10 cellular contexts compared by ENCODE assay signal in genomic region chr13:21579754-21580316, GRCh38. TPM values are rescaled to one million over a fixed set of nuclear protein-coding genes. Genes with fewer than 3 reads are reported as not detected.
A peak's percentile ranks its signal among the peaks of the same experiment; 100 is the strongest.
DNase-seq lines count a peak whose midpoint lies in the region; ATAC-seq, FAIRE-seq and TF ChIP-seq lines count a peak whose summit lies in the region.
"Had no signal": no experiment of that assay in that cellular context is flagged by ENCODE, and none has a peak within 500 bp of the region (broad histone marks: within the 10 kb centered on the region; RNA-seq: fewer than 3 reads in every experiment).

No MANE protein-coding gene starts in this region.

- peak in 1 of 2 donors; percentile 14 for DNase-seq in activated T-cell treated with anti-CD3 and anti-CD28 coated beads, Interleukin-2, amount 50 U/mL, for 72 hours
- no peak for DNase-seq in activated T-cell treated with anti-CD3 and anti-CD28 coated beads, Interleukin-2, amount 50 U/mL, for 1 hour
- no peak for DNase-seq in T-helper 17 cell
- DNase-seq in stimulated activated naive B cell treated with anti-CD40 and anti-IgM and Interleukin-4, amounts not matched to agents 10 μg/mL and 1 μg/mL and 100 μg/mL, for 72 hours, result no peak
- DNase-seq in HTR-8/SVneo (ENCODE audit: insufficient read length, low spot score), result no peak
- DNase-seq in osteocyte (ENCODE audit: extremely low spot score, unreplicated experiment), result no peak
- no peak for DNase-seq in DMS114 treated with DMSO at 0.1 percent for 48 hours (lab: John Stamatoyannopoulos, UW; ENCODE audit: unreplicated experiment)
- DNase-seq: NCI-H2107 had no signal

- peaks cover 3 to 4% of the 10 kb centered on the region in 2 donors for H3K9me3 Mint-ChIP-seq in activated T-cell treated with anti-CD3 and anti-CD28 coated beads, Interleukin-2, amount 50 U/mL, for 72 hours
- peaks cover 3 to 5% of the 10 kb centered on the region in 2 donors for H3K9me3 Mint-ChIP-seq in stimulated activated naive B cell treated with anti-CD40 and anti-IgM and Interleukin-4, amounts not matched to agents 10 μg/mL and 1 μg/mL and 100 μg/mL, for 72 hours
- H3K9me3 Mint-ChIP-seq in osteocyte (ENCODE audit: unreplicated experiment), result peaks cover 8% of the 10 kb centered on the region

- H3K36me3 Mint-ChIP-seq in activated T-cell treated with anti-CD3 and anti-CD28 coated beads, Interleukin-2, amount 50 U/mL, for 72 hours (ENCODE audit: insufficient read depth in 2 of 2), result peaks cover 7 to 13% of the 10 kb centered on the region in 2 donors
- H3K36me3 Mint-ChIP-seq in T-helper 17 cell (ENCODE audit: low read depth) (peaks cover 2% of the 10 kb centered on the region), osteocyte (ENCODE audit: unreplicated experiment) (peaks cover 4% of the 10 kb centered on the region)
- H3K36me3 Mint-ChIP-seq in stimulated activated naive B cell treated with anti-CD40 and anti-IgM and Interleukin-4, amounts not matched to agents 10 μg/mL and 1 μg/mL and 100 μg/mL, for 72 hours, result peaks cover 7 to 10% of the 10 kb centered on the region in 2 donors

- peak overlapping the region; percentile 26 for H3K27ac Mint-ChIP-seq in activated T-cell treated with anti-CD3 and anti-CD28 coated beads, Interleukin-2, amount 50 U/mL, for 72 hours
- H3K27ac Mint-ChIP-seq in T-helper 17 cell (no peak overlapping the region), osteocyte (ENCODE audit: unreplicated experiment) (no peak overlapping the region)
- no peak overlapping the region for H3K27ac Mint-ChIP-seq in stimulated activated naive B cell treated with anti-CD40 and anti-IgM and Interleukin-4, amounts not matched to agents 10 μg/mL and 1 μg/mL and 100 μg/mL, for 72 hours
- H3K27ac Mint-ChIP-seq: activated naive CD8-positive, alpha-beta T cell had no signal

- TF ChIP-seq CTCF in osteocyte (IDR thresholded peaks at IDR 0.05), result no peak

- ATAC-seq in activated T-cell treated with anti-CD3 and anti-CD28 coated beads, Interleukin-2, amount 50 U/mL, for 72 hours (replicated peaks in 1 of 2), result peak; percentile 94 to 97
- ATAC-seq in HG03159 (IDR thresholded peaks at IDR 0.05; ENCODE audit: unreplicated experiment), result peak; percentile 60
- ATAC-seq in T-helper 17 cell, result peak; percentile 67
- ATAC-seq in stimulated activated naive B cell treated with anti-CD40 and anti-IgM and Interleukin-4, amounts not matched to agents 10 μg/mL and 1 μg/mL and 100 μg/mL, for 72 hours (replicated peaks), result peak; percentile 85 to 87

- no peaks in the 10 kb centered on the region for H3K9me3 ChIP-seq in T-helper 17 cell (ENCODE audit: control insufficient read depth, low read length, poor library complexity, severe bottlenecking)

- H3K4me3 Mint-ChIP-seq in activated T-cell treated with anti-CD3 and anti-CD28 coated beads, Interleukin-2, amount 50 U/mL, for 72 hours, result peak overlapping the region; percentile 43 to 48
- H3K4me3 Mint-ChIP-seq in T-helper 17 cell (peak overlapping the region; percentile 45), osteocyte (ENCODE audit: unreplicated experiment) (no peak overlapping the region)
- H3K4me3 Mint-ChIP-seq in stimulated activated naive B cell treated with anti-CD40 and anti-IgM and Interleukin-4, amounts not matched to agents 10 μg/mL and 1 μg/mL and 100 μg/mL, for 72 hours, result no peak overlapping the region
- H3K4me3 Mint-ChIP-seq: activated naive CD8-positive, alpha-beta T cell had no signal

- FAIRE-seq in HTR-8/SVneo (lab: Jason Lieb, UNC), result no peak

- no peaks in the 10 kb centered on the region for H3K27me3 Mint-ChIP-seq in activated T-cell treated with anti-CD3 and anti-CD28 coated beads, Interleukin-2, amount 50 U/mL, for 72 hours (ENCODE audit: low read depth)
- H3K27me3 Mint-ChIP-seq in T-helper 17 cell (no peaks in the 10 kb centered on the region), osteocyte (ENCODE audit: unreplicated experiment) (no peaks in the 10 kb centered on the region)
- no peaks in the 10 kb centered on the region for H3K27me3 Mint-ChIP-seq in stimulated activated naive B cell treated with anti-CD40 and anti-IgM and Interleukin-4, amounts not matched to agents 10 μg/mL and 1 μg/mL and 100 μg/mL, for 72 hours
- H3K27me3 Mint-ChIP-seq: activated naive CD8-positive, alpha-beta T cell had no signal

- peaks cover 43% of the 10 kb centered on the region for H3K4me1 Mint-ChIP-seq in activated T-cell treated with anti-CD3 and anti-CD28 coated beads, Interleukin-2, amount 50 U/mL, for 72 hours (ENCODE audit: low read depth)
- H3K4me1 Mint-ChIP-seq in T-helper 17 cell (peaks cover 27% of the 10 kb centered on the region), osteocyte (ENCODE audit: unreplicated experiment) (peaks cover 26% of the 10 kb centered on the region)
- peaks cover 19 to 22% of the 10 kb centered on the region in 2 donors for H3K4me1 Mint-ChIP-seq in stimulated activated naive B cell treated with anti-CD40 and anti-IgM and Interleukin-4, amounts not matched to agents 10 μg/mL and 1 μg/mL and 100 μg/mL, for 72 hours

RNA-seq across cellular contexts. Expression of gene MICU2, which starts 24.1 kb away (rescaled TPM):
- total RNA-seq in activated T-cell treated with anti-CD3 and anti-CD28 coated beads, Interleukin-2, amount 50 U/mL, for 72 hours, result 10 to 100 TPM; 25.7 to 29.2 TPM
- total RNA-seq in T-helper 17 cell, result 10 to 100 TPM; 30.9 to 31.4 TPM
- total RNA-seq in osteocyte, result 31.0 and 31.6 TPM in 2 replicates

Comparison
In these comparisons a context has a peak if more than half of its experiments do, and no peak if none do; other contexts are left out.
1. H3K4me3 Mint-ChIP-seq: peak in activated T-cell treated with anti-CD3 and anti-CD28 coated beads, Interleukin-2, amount 50 U/mL, for 72 hours (2 of 2) and T-helper 17 cell (single experiment); none in stimulated activated naive B cell treated with anti-CD40 and anti-IgM and Interleukin-4, amounts not matched to agents 10 μg/mL and 1 μg/mL and 100 μg/mL, for 72 hours (0 of 2) and osteocyte (single experiment).
2. Peak in every context shown above with its lines, with median percentiles within 50 percentile points of each other: ATAC-seq.